ENCODE assay signal across 1 cellular context in the genomic region with DNA sequence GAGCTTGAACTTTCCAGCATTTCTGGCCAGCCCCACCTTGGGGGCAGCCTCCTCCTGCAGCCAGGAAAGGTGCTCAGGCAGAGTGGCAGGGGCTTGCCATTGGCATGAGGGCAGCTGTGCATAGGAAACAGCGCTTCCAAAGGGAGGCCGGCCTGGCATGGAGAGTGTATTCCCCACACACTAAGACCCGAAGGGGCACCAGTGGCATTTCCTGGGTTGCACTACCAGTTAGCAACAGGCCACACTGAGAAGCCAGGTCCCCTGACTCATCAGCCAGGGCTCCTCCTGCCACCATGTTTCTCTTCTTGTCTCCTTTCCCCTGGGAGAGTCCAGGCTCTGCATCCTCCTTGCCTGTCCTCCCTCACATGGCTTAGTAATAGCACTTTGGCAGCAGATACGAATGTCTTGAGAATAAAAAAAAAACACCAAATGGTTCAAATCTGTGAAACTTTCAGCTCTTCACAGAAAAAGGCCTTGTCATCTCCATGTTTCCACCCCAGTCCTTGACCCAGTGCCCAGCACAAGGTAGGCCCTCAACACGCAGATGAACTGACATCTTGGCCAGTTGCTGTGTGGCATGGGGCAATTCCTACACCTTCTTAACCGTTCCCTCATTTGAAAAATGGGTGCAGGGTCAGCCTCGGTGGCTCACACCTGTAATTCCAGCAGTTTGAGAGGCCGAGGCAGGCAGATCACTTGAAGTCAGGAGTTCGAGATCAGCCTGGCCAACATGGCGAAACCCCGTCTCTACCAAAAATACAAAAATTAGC.
TF ChIP-seq lines count a peak whose summit lies in the region.

No MANE protein-coding gene starts in this region.

TF ChIP-seq in endothelial cell of umbilical vein, 7 proteins besides CTCF, POLR2A, EP300 and RAD21 (continued from another document):
- TF ChIP-seq POLR2AphosphoS5 (IDR thresholded peaks at IDR 0.05; ENCODE audit: insufficient read depth, low read depth, low read length) (no peak), FOS (IDR thresholded peaks at IDR 0.05; ENCODE audit: borderline replicate concordance, insufficient read depth, low read length) (no peak), GATA2 (IDR thresholded peaks at IDR 0.05; ENCODE audit: insufficient read depth, insufficient read length, low read depth, low read length) (no peak)
TF ChIP-seq in endothelial cell of umbilical vein: peak in this region for 0.
